ENCODE assay signal across 10 cellular contexts in genomic region chr19:56748443-56748842, GRCh38.
A peak's percentile ranks its signal among the peaks of the same experiment; 100 is the strongest.
DNase-seq lines count a peak whose midpoint lies in the region; ATAC-seq and TF ChIP-seq lines count a peak whose summit lies in the region.
"Had no signal": no experiment of that assay in that cellular context is flagged by ENCODE, and none has a peak within 500 bp of the region (broad histone marks: within the 10 kb centered on the region; RNA-seq: fewer than 3 reads in every experiment).

No MANE protein-coding gene starts in this region.

- H3K9me3 Mint-ChIP-seq in HFFc6, result peaks cover 58% of the 10 kb centered on the region
- H3K9me3 Mint-ChIP-seq in activated T-helper 1 cell treated with anti-CD3 and anti-CD28 coated beads, Interleukin-12 subunit alpha, Interleukin-12 subunit beta, Interleukin-2, Interleukin-4 antibody, amounts not matched to agents 30 ng/mL and 10 ng/mL and 1 ng/mL, durations not matched to agents 14 hours and 24 hours and 36 hours, result peaks cover 48% of the 10 kb centered on the region

- no peak overlapping the region for H3K27ac Mint-ChIP-seq in HFFc6
- no peak overlapping the region for H3K27ac Mint-ChIP-seq in activated T-helper 1 cell treated with anti-CD3 and anti-CD28 coated beads, Interleukin-12 subunit alpha, Interleukin-12 subunit beta, Interleukin-2, Interleukin-4 antibody, amounts not matched to agents 30 ng/mL and 10 ng/mL and 1 ng/mL, durations not matched to agents 14 hours and 24 hours and 36 hours
- H3K27ac Mint-ChIP-seq: stimulated activated naive B cell treated with anti-CD40 and anti-IgM and Interleukin-4, amounts not matched to agents 10 μg/mL and 1 μg/mL and 100 μg/mL, for 72 hours had no signal

- no peak for TF ChIP-seq EP300 in gastroesophageal sphincter (IDR thresholded peaks at IDR 0.05)
- TF ChIP-seq EP300 in sigmoid colon (IDR thresholded peaks at IDR 0.05), result no peak

- ATAC-seq in gastroesophageal sphincter, result no peak
- ATAC-seq in omental fat pad (ENCODE audit: low FRiP score), result no peak

- no peaks in the 10 kb centered on the region for H3K27me3 Mint-ChIP-seq in HFFc6 (ENCODE audit: insufficient read depth)
- H3K27me3 Mint-ChIP-seq in activated T-helper 1 cell treated with anti-CD3 and anti-CD28 coated beads, Interleukin-12 subunit alpha, Interleukin-12 subunit beta, Interleukin-2, Interleukin-4 antibody, amounts not matched to agents 30 ng/mL and 10 ng/mL and 1 ng/mL, durations not matched to agents 14 hours and 24 hours and 36 hours (ENCODE audit: insufficient read depth), result no peaks in the 10 kb centered on the region

- H3K27ac ChIP-seq in gastroesophageal sphincter, result no peak overlapping the region
- H3K27ac ChIP-seq in sigmoid colon, result no peak overlapping the region

- H3K36me3 ChIP-seq in gastroesophageal sphincter (no peaks in the 10 kb centered on the region), sigmoid colon (no peaks in the 10 kb centered on the region)

- no peaks in the 10 kb centered on the region for H3K4me1 Mint-ChIP-seq in HFFc6 (ENCODE audit: low read depth)
- H3K4me1 Mint-ChIP-seq in activated T-helper 1 cell treated with anti-CD3 and anti-CD28 coated beads, Interleukin-12 subunit alpha, Interleukin-12 subunit beta, Interleukin-2, Interleukin-4 antibody, amounts not matched to agents 30 ng/mL and 10 ng/mL and 1 ng/mL, durations not matched to agents 14 hours and 24 hours and 36 hours (ENCODE audit: low read depth), result no peaks in the 10 kb centered on the region

- H3K27me3 ChIP-seq in gastroesophageal sphincter (no peaks in the 10 kb centered on the region), sigmoid colon (no peaks in the 10 kb centered on the region)

- H3K4me3 Mint-ChIP-seq in HFFc6, result no peak overlapping the region
- no peak overlapping the region for H3K4me3 Mint-ChIP-seq in activated T-helper 1 cell treated with anti-CD3 and anti-CD28 coated beads, Interleukin-12 subunit alpha, Interleukin-12 subunit beta, Interleukin-2, Interleukin-4 antibody, amounts not matched to agents 30 ng/mL and 10 ng/mL and 1 ng/mL, durations not matched to agents 14 hours and 24 hours and 36 hours
- H3K4me3 Mint-ChIP-seq: stimulated activated naive B cell treated with anti-CD40 and anti-IgM and Interleukin-4, amounts not matched to agents 10 μg/mL and 1 μg/mL and 100 μg/mL, for 72 hours had no signal

- 18 to 30% methylated on average over 5 of the region's 5 CpGs for WGBS in gastroesophageal sphincter (ENCODE audit: low coverage in 1 of 2), 2 donors
- 39 to 45% methylated on average over 5 of the region's 5 CpGs for WGBS in sigmoid colon, 2 donors

- H3K9me3 ChIP-seq in gastroesophageal sphincter, result no peaks in the 10 kb centered on the region
- peaks cover 0 to 3% (median 0%) of the 10 kb centered on the region in 4 donors for H3K9me3 ChIP-seq in sigmoid colon

- intact Hi-C loops in sigmoid colon (cut with DNase I), result loop anchor here (1.0 kb wide), 3 partner anchors 89 to 351 kb away; no protein-coding TSS in a partner anchor
- intact Hi-C loops in activated T-helper 1 cell treated with anti-CD3 and anti-CD28 coated beads, Interleukin-12 subunit alpha, Interleukin-12 subunit beta, Interleukin-2, Interleukin-4 antibody, amounts not matched to agents 30 ng/mL and 10 ng/mL and 1 ng/mL, durations not matched to agents 14 hours and 24 hours and 36 hours (cut with micrococcal nuclease), result no loop called here

- peak; percentile 59 for TF ChIP-seq CTCF in HFFc6 (IDR thresholded peaks at IDR 0.05)
- peak; percentile 46 to 68 (median 61) for TF ChIP-seq CTCF in gastroesophageal sphincter (IDR thresholded peaks at IDR 0.05)
- peak; percentile 35 to 59 (median 49) for TF ChIP-seq CTCF in sigmoid colon (IDR thresholded peaks at IDR 0.05)
- no peak for TF ChIP-seq CTCF in omental fat pad (IDR thresholded peaks at IDR 0.05)

- H3K36me3 Mint-ChIP-seq in HFFc6 (ENCODE audit: low read depth), result peaks cover 11% of the 10 kb centered on the region
- no peaks in the 10 kb centered on the region for H3K36me3 Mint-ChIP-seq in activated T-helper 1 cell treated with anti-CD3 and anti-CD28 coated beads, Interleukin-12 subunit alpha, Interleukin-12 subunit beta, Interleukin-2, Interleukin-4 antibody, amounts not matched to agents 30 ng/mL and 10 ng/mL and 1 ng/mL, durations not matched to agents 14 hours and 24 hours and 36 hours (ENCODE audit: low read depth)

- DNase-seq in HFFc6 (peak; percentile 2), RPMI8226 (peak; percentile 26), sigmoid colon (no peak), omental fat pad (ENCODE audit: low spot score) (no peak), AG20443 (ENCODE audit: low spot score) (no peak), activated T-cell treated with anti-CD3 and anti-CD28 coated beads for 4 hours (no peak)
- no peak for DNase-seq in activated T-helper 1 cell treated with anti-CD3 and anti-CD28 coated beads, Interleukin-12 subunit alpha, Interleukin-12 subunit beta, Interleukin-2, Interleukin-4 antibody, amounts not matched to agents 30 ng/mL and 10 ng/mL and 1 ng/mL, durations not matched to agents 14 hours and 24 hours and 36 hours (ENCODE audit: low spot score)
- DNase-seq: stimulated activated naive B cell treated with anti-CD40 and anti-IgM and Interleukin-4, amounts not matched to agents 10 μg/mL and 1 μg/mL and 100 μg/mL, for 72 hours; T1000 had no signal

- H3K4me1 ChIP-seq in gastroesophageal sphincter, result peaks cover 0 to 8% (median 0%) of the 10 kb centered on the region in 3 donors
- H3K4me1 ChIP-seq in sigmoid colon, result peaks cover 0 to 8% (median 0%) of the 10 kb centered on the region in 4 donors

- TF ChIP-seq POLR2A in gastroesophageal sphincter (IDR thresholded peaks at IDR 0.05), result no peak
- no peak for TF ChIP-seq POLR2A in sigmoid colon (IDR thresholded peaks at IDR 0.05)

- H3K4me3 ChIP-seq in gastroesophageal sphincter (no peak overlapping the region), sigmoid colon (no peak overlapping the region)

Comparison
In these comparisons a context has a peak if more than half of its experiments do, and no peak if none do; other contexts are left out.
1. DNase-seq: peak in HFFc6 (single experiment) and RPMI8226 (single experiment); none in sigmoid colon (single experiment), omental fat pad (single experiment), activated T-helper 1 cell treated with anti-CD3 and anti-CD28 coated beads, Interleukin-12 subunit alpha, Interleukin-12 subunit beta, Interleukin-2, Interleukin-4 antibody, amounts not matched to agents 30 ng/mL and 10 ng/mL and 1 ng/mL, durations not matched to agents 14 hours and 24 hours and 36 hours (single experiment), AG20443 (single experiment) and activated T-cell treated with anti-CD3 and anti-CD28 coated beads for 4 hours (single experiment).
2. CTCF ChIP-seq: peak in HFFc6 (single experiment), gastroesophageal sphincter (4 of 4) and sigmoid colon (4 of 4); none in omental fat pad (0 of 3).